40 cellular contexts compared by ENCODE assay signal in the genomic region with DNA sequence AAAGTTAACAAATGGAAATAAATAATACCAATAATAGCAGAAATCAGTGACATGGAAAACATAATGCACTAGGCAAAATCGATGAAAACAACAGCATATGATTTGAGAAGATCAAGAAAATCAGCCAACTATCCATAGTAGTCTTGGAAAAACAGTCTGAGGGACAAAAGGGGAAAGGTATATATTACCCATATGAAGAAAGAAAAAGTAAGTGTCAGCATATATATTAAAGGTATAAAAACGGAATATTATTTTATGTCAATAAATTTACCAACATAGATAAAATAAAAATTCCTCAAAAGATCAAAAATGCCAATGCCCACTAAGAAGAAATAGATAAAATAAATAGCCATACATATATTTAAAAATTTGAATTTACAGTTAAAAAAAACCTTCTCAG. TPM values are rescaled to one million over a fixed set of nuclear protein-coding genes. Genes with fewer than 3 reads are reported as not detected.
"Had no signal": no experiment of that assay in that cellular context is flagged by ENCODE, and none has a peak within 500 bp of the region (broad histone marks: within the 10 kb centered on the region; RNA-seq: fewer than 3 reads in every experiment).

No MANE protein-coding gene starts in this region.

- H3K4me1 ChIP-seq: Peyer's patch, SJCRH30 had no signal

- DNase-seq: Karpas-422, MM.1S, MV-4-11, NCI-H1048, NCI-H1092 treated with DMSO at 0.1 percent for 48 hours, NCI-H1105 treated with DMSO at 0.1 percent for 48 hours, NCI-H1417, NCI-H1436, NCI-H146, NCI-H1694, NCI-H187, NCI-H1930, NCI-H2029 treated with DMSO at 0.1 percent for 48 hours, NCI-H2081 treated with DMSO at 0.1 percent for 48 hours, NCI-H2107, NCI-H2171, NCI-H226, NCI-H446 treated with DMSO at 0.1 percent for 48 hours, NCI-H510A, NCI-H524, NCI-H526, NCI-H69, NCI-H748 treated with DMSO at 0.1 percent for 48 hours, NCI-H82, OCI-M1, PC-3, Peyer's patch, SHP77, SIG-M5, SJCRH30, T-cell had no signal

- H3K36me3 Mint-ChIP-seq: T-cell had no signal

- H3K27me3 ChIP-seq: Peyer's patch, SJCRH30 had no signal

- H3K27ac ChIP-seq: Peyer's patch, RWPE1, SJCRH30, SK-N-MC had no signal

- ATAC-seq: PC-3, Right ventricle myocardium inferior, SK-N-SH treated with all-trans-retinoic acid at 6 μM for 48 hours, T-cell had no signal

- H3K4me3 Mint-ChIP-seq: T-cell had no signal

- H3K4me1 Mint-ChIP-seq: T-cell had no signal

- H3K27ac Mint-ChIP-seq: T-cell had no signal

- H3K4me3 ChIP-seq: Peyer's patch, SJCRH30, SK-N-MC had no signal

- H3K27me3 Mint-ChIP-seq: T-cell had no signal

- H3K36me3 ChIP-seq: Peyer's patch, SJCRH30 had no signal

- H3K9me3 ChIP-seq: Peyer's patch, SJCRH30 had no signal

RNA-seq across cellular contexts. Expression of a gene that starts 33.0 kb away (rescaled TPM):
- total RNA-seq: LHCN-M2; MCF 10A; PC-3; Peyer's patch; Right ventricle myocardium inferior; RPMI7951; SJCRH30; SK-MEL-5; T-cell; T-helper 1 cell treated with Interleukin-12 subunit alpha and Interleukin-12 subunit beta and Interleukin-4 antibody, amounts not matched to agents 30 ng/mL and 1 ng/mL, for 36 hours had no signal
